ENCODE assay signal across 1 cellular context in the genomic region with DNA sequence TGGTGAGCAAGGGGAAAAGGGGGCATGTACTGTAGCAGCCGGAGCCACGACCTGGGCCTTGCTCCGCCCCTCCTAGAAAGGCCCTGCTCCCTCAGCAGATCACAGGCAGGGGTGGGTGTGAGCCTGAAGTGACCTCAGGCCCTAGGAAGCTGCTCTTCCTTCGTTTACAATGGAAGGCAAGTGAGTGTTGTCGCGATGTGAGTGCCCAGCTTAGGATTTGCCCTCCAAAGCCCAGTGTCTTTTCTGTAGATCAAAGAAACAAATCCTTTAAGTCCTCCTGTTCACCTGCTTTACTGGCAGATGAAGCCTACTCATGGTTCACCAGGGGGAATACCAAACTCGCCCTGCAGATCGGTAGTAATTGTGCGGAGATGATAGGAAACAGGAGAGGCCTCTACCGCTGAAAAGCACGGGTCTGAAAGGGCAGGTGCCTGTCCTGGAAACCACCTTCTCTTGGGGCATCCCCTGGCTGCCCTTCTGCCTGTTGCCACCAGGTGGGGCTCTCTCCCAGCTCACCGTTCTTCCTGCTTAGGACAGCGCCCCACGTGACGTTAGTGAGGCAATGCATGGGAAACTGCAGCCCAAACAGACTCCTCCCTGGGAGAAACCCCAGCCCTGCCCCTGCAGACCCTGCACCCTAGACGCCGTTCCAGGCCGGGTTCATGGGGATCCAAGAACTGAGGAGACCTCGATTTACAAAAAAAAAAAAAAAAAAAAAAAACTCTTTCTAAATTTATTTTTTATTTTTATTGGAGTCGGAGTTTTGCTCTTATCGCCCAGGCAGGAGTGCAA.
A peak's percentile ranks its signal among the peaks of the same experiment; 100 is the strongest.
TF ChIP-seq lines count a peak whose summit lies in the region.

No MANE protein-coding gene starts in this region.

TF ChIP-seq in GM12878, 131 proteins besides CTCF, POLR2A, EP300 and RAD21 (continued from another document and continues in another):
- TF ChIP-seq, protein P1, sequence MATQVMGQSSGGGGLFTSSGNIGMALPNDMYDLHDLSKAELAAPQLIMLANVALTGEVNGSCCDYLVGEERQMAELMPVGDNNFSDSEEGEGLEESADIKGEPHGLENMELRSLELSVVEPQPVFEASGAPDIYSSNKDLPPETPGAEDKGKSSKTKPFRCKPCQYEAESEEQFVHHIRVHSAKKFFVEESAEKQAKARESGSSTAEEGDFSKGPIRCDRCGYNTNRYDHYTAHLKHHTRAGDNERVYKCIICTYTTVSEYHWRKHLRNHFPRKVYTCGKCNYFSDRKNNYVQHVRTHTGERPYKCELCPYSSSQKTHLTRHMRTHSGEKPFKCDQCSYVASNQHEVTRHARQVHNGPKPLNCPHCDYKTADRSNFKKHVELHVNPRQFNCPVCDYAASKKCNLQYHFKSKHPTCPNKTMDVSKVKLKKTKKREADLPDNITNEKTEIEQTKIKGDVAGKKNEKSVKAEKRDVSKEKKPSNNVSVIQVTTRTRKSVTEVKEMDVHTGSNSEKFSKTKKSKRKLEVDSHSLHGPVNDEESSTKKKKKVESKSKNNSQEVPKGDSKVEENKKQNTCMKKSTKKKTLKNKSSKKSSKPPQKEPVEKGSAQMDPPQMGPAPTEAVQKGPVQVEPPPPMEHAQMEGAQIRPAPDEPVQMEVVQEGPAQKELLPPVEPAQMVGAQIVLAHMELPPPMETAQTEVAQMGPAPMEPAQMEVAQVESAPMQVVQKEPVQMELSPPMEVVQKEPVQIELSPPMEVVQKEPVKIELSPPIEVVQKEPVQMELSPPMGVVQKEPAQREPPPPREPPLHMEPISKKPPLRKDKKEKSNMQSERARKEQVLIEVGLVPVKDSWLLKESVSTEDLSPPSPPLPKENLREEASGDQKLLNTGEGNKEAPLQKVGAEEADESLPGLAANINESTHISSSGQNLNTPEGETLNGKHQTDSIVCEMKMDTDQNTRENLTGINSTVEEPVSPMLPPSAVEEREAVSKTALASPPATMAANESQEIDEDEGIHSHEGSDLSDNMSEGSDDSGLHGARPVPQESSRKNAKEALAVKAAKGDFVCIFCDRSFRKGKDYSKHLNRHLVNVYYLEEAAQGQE (IDR thresholded peaks at IDR 0.05; ENCODE audit: low read depth, low read length), result no peak
- TF ChIP-seq, protein P2, sequence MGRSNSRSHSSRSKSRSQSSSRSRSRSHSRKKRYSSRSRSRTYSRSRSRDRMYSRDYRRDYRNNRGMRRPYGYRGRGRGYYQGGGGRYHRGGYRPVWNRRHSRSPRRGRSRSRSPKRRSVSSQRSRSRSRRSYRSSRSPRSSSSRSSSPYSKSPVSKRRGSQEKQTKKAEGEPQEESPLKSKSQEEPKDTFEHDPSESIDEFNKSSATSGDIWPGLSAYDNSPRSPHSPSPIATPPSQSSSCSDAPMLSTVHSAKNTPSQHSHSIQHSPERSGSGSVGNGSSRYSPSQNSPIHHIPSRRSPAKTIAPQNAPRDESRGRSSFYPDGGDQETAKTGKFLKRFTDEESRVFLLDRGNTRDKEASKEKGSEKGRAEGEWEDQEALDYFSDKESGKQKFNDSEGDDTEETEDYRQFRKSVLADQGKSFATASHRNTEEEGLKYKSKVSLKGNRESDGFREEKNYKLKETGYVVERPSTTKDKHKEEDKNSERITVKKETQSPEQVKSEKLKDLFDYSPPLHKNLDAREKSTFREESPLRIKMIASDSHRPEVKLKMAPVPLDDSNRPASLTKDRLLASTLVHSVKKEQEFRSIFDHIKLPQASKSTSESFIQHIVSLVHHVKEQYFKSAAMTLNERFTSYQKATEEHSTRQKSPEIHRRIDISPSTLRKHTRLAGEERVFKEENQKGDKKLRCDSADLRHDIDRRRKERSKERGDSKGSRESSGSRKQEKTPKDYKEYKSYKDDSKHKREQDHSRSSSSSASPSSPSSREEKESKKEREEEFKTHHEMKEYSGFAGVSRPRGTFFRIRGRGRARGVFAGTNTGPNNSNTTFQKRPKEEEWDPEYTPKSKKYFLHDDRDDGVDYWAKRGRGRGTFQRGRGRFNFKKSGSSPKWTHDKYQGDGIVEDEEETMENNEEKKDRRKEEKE (IDR thresholded peaks at IDR 0.05), result no peak
- no peak for TF ChIP-seq ZZZ3 (IDR thresholded peaks at IDR 0.05; ENCODE audit: control insufficient read depth, insufficient read length, low read depth)
- TF ChIP-seq PML (IDR thresholded peaks at IDR 0.05; ENCODE audit: low read length), result peak; percentile 72
- peak; percentile 80 for TF ChIP-seq ATF7 (IDR thresholded peaks at IDR 0.05; ENCODE audit: low read depth)
- TF ChIP-seq SIX5 (IDR thresholded peaks at IDR 0.05; ENCODE audit: low read depth, low read length, severe bottlenecking), result no peak
- peak; percentile 45; the same call in 1 of the 2 replicates for TF ChIP-seq LARP7 (IDR thresholded peaks at IDR 0.05)
- TF ChIP-seq, protein P3, sequence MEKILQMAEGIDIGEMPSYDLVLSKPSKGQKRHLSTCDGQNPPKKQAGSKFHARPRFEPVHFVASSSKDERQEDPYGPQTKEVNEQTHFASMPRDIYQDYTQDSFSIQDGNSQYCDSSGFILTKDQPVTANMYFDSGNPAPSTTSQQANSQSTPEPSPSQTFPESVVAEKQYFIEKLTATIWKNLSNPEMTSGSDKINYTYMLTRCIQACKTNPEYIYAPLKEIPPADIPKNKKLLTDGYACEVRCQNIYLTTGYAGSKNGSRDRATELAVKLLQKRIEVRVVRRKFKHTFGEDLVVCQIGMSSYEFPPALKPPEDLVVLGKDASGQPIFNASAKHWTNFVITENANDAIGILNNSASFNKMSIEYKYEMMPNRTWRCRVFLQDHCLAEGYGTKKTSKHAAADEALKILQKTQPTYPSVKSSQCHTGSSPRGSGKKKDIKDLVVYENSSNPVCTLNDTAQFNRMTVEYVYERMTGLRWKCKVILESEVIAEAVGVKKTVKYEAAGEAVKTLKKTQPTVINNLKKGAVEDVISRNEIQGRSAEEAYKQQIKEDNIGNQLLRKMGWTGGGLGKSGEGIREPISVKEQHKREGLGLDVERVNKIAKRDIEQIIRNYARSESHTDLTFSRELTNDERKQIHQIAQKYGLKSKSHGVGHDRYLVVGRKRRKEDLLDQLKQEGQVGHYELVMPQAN (conservative IDR thresholded peaks at IDR 0.05), result no peak
- TF ChIP-seq KDM1A (IDR thresholded peaks at IDR 0.05; ENCODE audit: borderline replicate concordance), result no peak
- TF ChIP-seq DPF2 (IDR thresholded peaks at IDR 0.05), result peak; percentile 67
- peak; percentile 84 for TF ChIP-seq CREB1 (IDR thresholded peaks at IDR 0.05; ENCODE audit: low read depth)
- TF ChIP-seq SUPT20H (IDR thresholded peaks at IDR 0.05; ENCODE audit: borderline replicate concordance, control insufficient read depth, low read depth, low read length), result no peak
- no peak; the same call in 1 of the 2 replicates for TF ChIP-seq POLR2AphosphoS2 (IDR thresholded peaks at IDR 0.05; ENCODE audit: low read depth, low read length)
- no peak for TF ChIP-seq MEF2B (IDR thresholded peaks at IDR 0.05; ENCODE audit: partially characterized antibody, poor library complexity, severe bottlenecking)
- peak; percentile 85 for TF ChIP-seq YY1 (IDR thresholded peaks at IDR 0.05; ENCODE audit: low read depth, low read length)
- TF ChIP-seq BMI1 (IDR thresholded peaks at IDR 0.05; ENCODE audit: borderline replicate concordance), result no peak
- TF ChIP-seq, protein P4, sequence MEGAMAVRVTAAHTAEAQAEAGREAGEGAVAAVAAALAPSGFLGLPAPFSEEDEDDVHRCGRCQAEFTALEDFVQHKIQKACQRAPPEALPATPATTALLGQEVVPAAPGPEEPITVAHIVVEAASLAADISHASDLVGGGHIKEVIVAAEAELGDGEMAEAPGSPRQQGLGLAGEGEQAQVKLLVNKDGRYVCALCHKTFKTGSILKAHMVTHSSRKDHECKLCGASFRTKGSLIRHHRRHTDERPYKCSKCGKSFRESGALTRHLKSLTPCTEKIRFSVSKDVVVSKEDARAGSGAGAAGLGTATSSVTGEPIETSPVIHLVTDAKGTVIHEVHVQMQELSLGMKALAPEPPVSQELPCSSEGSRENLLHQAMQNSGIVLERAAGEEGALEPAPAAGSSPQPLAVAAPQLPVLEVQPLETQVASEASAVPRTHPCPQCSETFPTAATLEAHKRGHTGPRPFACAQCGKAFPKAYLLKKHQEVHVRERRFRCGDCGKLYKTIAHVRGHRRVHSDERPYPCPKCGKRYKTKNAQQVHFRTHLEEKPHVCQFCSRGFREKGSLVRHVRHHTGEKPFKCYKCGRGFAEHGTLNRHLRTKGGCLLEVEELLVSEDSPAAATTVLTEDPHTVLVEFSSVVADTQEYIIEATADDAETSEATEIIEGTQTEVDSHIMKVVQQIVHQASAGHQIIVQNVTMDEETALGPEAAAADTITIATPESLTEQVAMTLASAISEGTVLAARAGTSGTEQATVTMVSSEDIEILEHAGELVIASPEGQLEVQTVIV (IDR thresholded peaks at IDR 0.05; ENCODE audit: borderline replicate concordance, partially characterized antibody), result no peak
- TF ChIP-seq CEBPZ (IDR thresholded peaks at IDR 0.05; ENCODE audit: low read depth, low read length), result no peak
- TF ChIP-seq STAT1 (conservative IDR thresholded peaks at IDR 0.05), result no peak
- TF ChIP-seq SIN3A (IDR thresholded peaks at IDR 0.05; ENCODE audit: low read depth, low read length), result no peak
- TF ChIP-seq SPI1 (IDR thresholded peaks at IDR 0.05; ENCODE audit: borderline replicate concordance, insufficient read depth, low read depth, low read length), result no peak
- peak; percentile 83 for TF ChIP-seq CBX5 (IDR thresholded peaks at IDR 0.05; ENCODE audit: low read depth)
- no peak for TF ChIP-seq SREBF2 (IDR thresholded peaks at IDR 0.05; ENCODE audit: low read length)
- TF ChIP-seq, protein P5, sequence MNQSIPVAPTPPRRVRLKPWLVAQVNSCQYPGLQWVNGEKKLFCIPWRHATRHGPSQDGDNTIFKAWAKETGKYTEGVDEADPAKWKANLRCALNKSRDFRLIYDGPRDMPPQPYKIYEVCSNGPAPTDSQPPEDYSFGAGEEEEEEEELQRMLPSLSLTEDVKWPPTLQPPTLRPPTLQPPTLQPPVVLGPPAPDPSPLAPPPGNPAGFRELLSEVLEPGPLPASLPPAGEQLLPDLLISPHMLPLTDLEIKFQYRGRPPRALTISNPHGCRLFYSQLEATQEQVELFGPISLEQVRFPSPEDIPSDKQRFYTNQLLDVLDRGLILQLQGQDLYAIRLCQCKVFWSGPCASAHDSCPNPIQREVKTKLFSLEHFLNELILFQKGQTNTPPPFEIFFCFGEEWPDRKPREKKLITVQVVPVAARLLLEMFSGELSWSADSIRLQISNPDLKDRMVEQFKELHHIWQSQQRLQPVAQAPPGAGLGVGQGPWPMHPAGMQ (IDR thresholded peaks at IDR 0.05; ENCODE audit: borderline replicate concordance), result no peak
- peak; percentile 96 for TF ChIP-seq SMARCA5 (IDR thresholded peaks at IDR 0.05)
- no peak for TF ChIP-seq ZBTB4 (CRISPR knock-in tag; IDR thresholded peaks at IDR 0.05)
- TF ChIP-seq ASH2L (IDR thresholded peaks at IDR 0.05; ENCODE audit: borderline replicate concordance, low read depth), result peak; percentile 61; the same call in 1 of the 2 replicates
- TF ChIP-seq RELB (IDR thresholded peaks at IDR 0.05; ENCODE audit: low read depth), result peak; percentile 100
- TF ChIP-seq SMC3 (IDR thresholded peaks at IDR 0.05; ENCODE audit: borderline replicate concordance, low read length), result peak; percentile 88
- 0 out of 2 replicates have a peak, but pooled peaks have one; percentile 30 for TF ChIP-seq RCOR1 (conservative IDR thresholded peaks at IDR 0.05; ENCODE audit: low read depth, low read length)
- no peak for TF ChIP-seq CBX3 (IDR thresholded peaks at IDR 0.05; ENCODE audit: borderline replicate concordance, low read depth)
- TF ChIP-seq EZH2 (IDR thresholded peaks at IDR 0.05; ENCODE audit: borderline replicate concordance, control insufficient read depth, low read depth, low read length), result no peak
